ENCODE assay signal across 1 cellular context in genomic region chr12:93569656-93570551, GRCh38.
A peak's percentile ranks its signal among the peaks of the same experiment; 100 is the strongest.
TF ChIP-seq lines count a peak whose summit lies in the region.

No MANE protein-coding gene starts in this region.

TF ChIP-seq in HepG2, 621 proteins besides CTCF, POLR2A, EP300 and RAD21 (continued from another document and continues in another):
- no peak for TF ChIP-seq ZNF574 (CRISPR knock-in tag; IDR thresholded peaks at IDR 0.05)
- TF ChIP-seq CENPX (CRISPR knock-in tag; IDR thresholded peaks at IDR 0.05) = no peak
- TF ChIP-seq SNRNP70 (IDR thresholded peaks at IDR 0.05; ENCODE audit: low read depth, low read length) = no peak
- TF ChIP-seq THAP9 (CRISPR knock-in tag; IDR thresholded peaks at IDR 0.05; ENCODE audit: borderline replicate concordance) = no peak
- TF ChIP-seq ZNF430 (CRISPR knock-in tag; IDR thresholded peaks at IDR 0.05) = no peak
- no peak for TF ChIP-seq ZFP36L1 (CRISPR knock-in tag; IDR thresholded peaks at IDR 0.05)
- no peak for TF ChIP-seq ZNF280D (CRISPR knock-in tag; IDR thresholded peaks at IDR 0.05)
- TF ChIP-seq ZBTB42 (CRISPR knock-in tag; IDR thresholded peaks at IDR 0.05) = no peak
- TF ChIP-seq ZBTB25 (CRISPR knock-in tag; IDR thresholded peaks at IDR 0.05) = no peak
- no peak for TF ChIP-seq SNAPC2 (CRISPR knock-in tag; IDR thresholded peaks at IDR 0.05)
- TF ChIP-seq ZFP36 (IDR thresholded peaks at IDR 0.05; ENCODE audit: borderline replicate concordance, low read depth, low read length, partially characterized antibody) = no peak
- no peak for TF ChIP-seq SOX5 (CRISPR knock-in tag; IDR thresholded peaks at IDR 0.05; ENCODE audit: borderline replicate concordance)
- no peak for TF ChIP-seq ZBTB10 (CRISPR knock-in tag; IDR thresholded peaks at IDR 0.05; ENCODE audit: borderline replicate concordance)
- no peak for TF ChIP-seq REL (CRISPR knock-in tag; conservative IDR thresholded peaks at IDR 0.05)
- TF ChIP-seq ZNF232 (CRISPR knock-in tag; IDR thresholded peaks at IDR 0.05; ENCODE audit: borderline replicate concordance) = no peak
- TF ChIP-seq PRPF4 (IDR thresholded peaks at IDR 0.05; ENCODE audit: low read depth, low read length, poor library complexity, severe bottlenecking) = peak; percentile 66
- TF ChIP-seq HBP1 (CRISPR knock-in tag; IDR thresholded peaks at IDR 0.05; ENCODE audit: low read depth) = no peak
- no peak for TF ChIP-seq POLR2AphosphoS5 (IDR thresholded peaks at IDR 0.05; ENCODE audit: low read depth, low read length)
- no peak for TF ChIP-seq ZNF512B (CRISPR knock-in tag; IDR thresholded peaks at IDR 0.05; ENCODE audit: borderline replicate concordance)
- TF ChIP-seq SAP130 (CRISPR knock-in tag; IDR thresholded peaks at IDR 0.05; ENCODE audit: low read depth) = peak; percentile 32
- no peak for TF ChIP-seq HOXA9 (CRISPR knock-in tag; IDR thresholded peaks at IDR 0.05; ENCODE audit: borderline replicate concordance)
- no peak for TF ChIP-seq AHDC1 (CRISPR knock-in tag; IDR thresholded peaks at IDR 0.05; ENCODE audit: borderline replicate concordance)
- TF ChIP-seq NR2F1 (CRISPR knock-in tag; IDR thresholded peaks at IDR 0.05) = 0 out of 4 replicates have a peak, but pooled peaks of 1 of the 2 experiments have one; percentile 15
- peak in 1 of 2 experiments; percentile 65; a peak in 1 of 4 replicates for TF ChIP-seq ATF4 (CRISPR knock-in tag; IDR thresholded peaks at IDR 0.05)
- no peak for TF ChIP-seq BRD4 (CRISPR knock-in tag; IDR thresholded peaks at IDR 0.05)
- 0 out of 2 replicates have a peak, but pooled peaks have one; percentile 31 for TF ChIP-seq ZSCAN20 (CRISPR knock-in tag; IDR thresholded peaks at IDR 0.05; ENCODE audit: borderline replicate concordance)
- TF ChIP-seq THAP11 (CRISPR knock-in tag; IDR thresholded peaks at IDR 0.05) = no peak; the same call in 1 of the 2 replicates
- TF ChIP-seq RARA (CRISPR knock-in tag; IDR thresholded peaks at IDR 0.05) = peak; percentile 64
